In genomic region chr3:174440741-174441587, GRCh38 we compare ENCODE assay signal across 8 cellular contexts.
DNase-seq lines count a peak whose midpoint lies in the region; ATAC-seq and TF ChIP-seq lines count a peak whose summit lies in the region.

No MANE protein-coding gene starts in this region.

- DNase-seq in 8988T (peak; percentile 40), NCI-H2081 (lab: John Stamatoyannopoulos, UW) (peak; percentile 95 to 98), WERI-Rb-1 (peak; percentile 92), cortex of kidney (lab: John Stamatoyannopoulos, UW) (peak; percentile 79), left colon (peak; percentile 83 to 85)
- peak in 3 of 4 experiments; percentile 7 to 43 (median 39) for DNase-seq in stimulated activated CD4-positive, alpha-beta T cell treated with anti-CD3 and anti-CD28 coated beads, Interleukin-1b, Interleukin-23, amount 100 ng/mL, for 24 hours (ENCODE audit: low read depth in 4 of 4, low spot score in 1 of 4)

- ATAC-seq in GM18511 (IDR thresholded peaks at IDR 0.05; ENCODE audit: unreplicated experiment), result peak; percentile 70
- ATAC-seq in HG03060 (IDR thresholded peaks at IDR 0.05; ENCODE audit: low read depth, unreplicated experiment), result peak; percentile 50
- peak; percentile 78 for ATAC-seq in left colon

- H3K4me3 ChIP-seq in WERI-Rb-1 (ENCODE audit: low read depth, low read length), result peak overlapping the region; percentile 76

- peak overlapping the region; percentile 99 for H3K27ac ChIP-seq in WERI-Rb-1

- no peaks in the 10 kb centered on the region for H3K36me3 ChIP-seq in WERI-Rb-1

- intact Hi-C loops in left colon (cut with DNase I, micrococcal nuclease), result no loop called here

- H3K27me3 ChIP-seq in WERI-Rb-1 (ENCODE audit: insufficient read depth, low read depth, severe bottlenecking), result no peaks in the 10 kb centered on the region

- no peaks in the 10 kb centered on the region for H3K9me3 ChIP-seq in WERI-Rb-1 (ENCODE audit: severe bottlenecking)

- peak; percentile 33; the same call in 1 of the 2 replicates for TF ChIP-seq CTCF in WERI-Rb-1 (IDR thresholded peaks at IDR 0.05; ENCODE audit: low read depth, low read length)

Comparison
In these comparisons a context has a peak if more than half of its experiments do, and no peak if none do; other contexts are left out.
1. Peak in every context shown above with its lines: DNase-seq, ATAC-seq, H3K4me3 ChIP-seq and H3K27ac ChIP-seq.
2. DNase-seq: peak in every context shown above with its lines; median percentile 96 in NCI-H2081; 92 in WERI-Rb-1; 84 in left colon; 79 in cortex of kidney; 40 in 8988T; 39 in stimulated activated CD4-positive, alpha-beta T cell treated with anti-CD3 and anti-CD28 coated beads, Interleukin-1b, Interleukin-23, amount 100 ng/mL, for 24 hours.